ENCODE assay signal across 8 cellular contexts in the genomic region with DNA sequence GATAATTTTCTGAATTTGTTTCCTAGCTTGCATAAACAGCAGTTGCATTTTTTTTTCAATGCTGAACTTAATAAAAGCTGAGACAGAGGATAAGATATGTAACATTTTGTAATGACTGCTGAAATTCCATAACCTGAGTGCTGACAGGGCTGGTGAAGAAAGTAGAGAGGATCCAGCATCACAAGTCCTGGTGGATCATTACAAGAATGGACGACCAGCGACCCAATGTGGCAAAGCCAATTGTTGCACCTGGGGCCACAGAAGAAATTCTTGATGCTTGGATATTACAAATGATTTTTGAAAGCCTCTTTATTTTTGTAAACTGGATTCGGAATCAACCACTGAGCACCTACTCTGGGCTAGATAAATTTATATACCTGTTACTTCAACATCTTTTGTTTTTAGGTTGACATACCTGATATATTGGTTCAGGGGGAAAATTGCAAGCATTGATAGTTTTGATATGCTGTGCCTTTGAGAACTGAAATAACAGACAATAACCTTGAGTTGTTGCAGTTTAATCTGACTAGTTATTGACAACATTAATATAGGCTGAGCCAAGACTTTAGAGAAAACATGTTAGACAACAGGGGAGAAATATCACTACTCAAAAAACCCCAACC. TPM values are rescaled to one million over a fixed set of nuclear protein-coding genes. Genes with fewer than 3 reads are reported as not detected.
DNase-seq lines count a peak whose midpoint lies in the region; ATAC-seq and TF ChIP-seq lines count a peak whose summit lies in the region.

No MANE protein-coding gene starts in this region.

- H3K9me3 ChIP-seq in CD4-positive, alpha-beta T cell (ENCODE audit: control insufficient read depth, low read length), result no peaks in the 10 kb centered on the region
- H3K9me3 ChIP-seq in HEK293 (ENCODE audit: control insufficient read depth, insufficient read depth, low read depth, low read length), result no peaks in the 10 kb centered on the region
- no peaks in the 10 kb centered on the region for H3K9me3 ChIP-seq in neutrophil

- no peaks in the 10 kb centered on the region for H3K36me3 ChIP-seq in HEK293 (ENCODE audit: control insufficient read depth in 2 of 2, insufficient read depth in 1 of 2, low read length in 2 of 2)
- H3K36me3 ChIP-seq in neutrophil, result no peaks in the 10 kb centered on the region

- peak in 9 of 10 experiments; percentile 6 to 27 (median 14) for DNase-seq in CD4-positive, alpha-beta T cell
- peak; percentile 62 for DNase-seq in NCI-H748 (lab: John Stamatoyannopoulos, UW; ENCODE audit: unreplicated experiment)
- peak; percentile 77 for DNase-seq in activated CD8-positive, alpha-beta memory T cell treated with anti-CD3 and anti-CD28 coated beads, Interleukin-2, amount 10 ng/mL, durations not matched to agents 7 days and 5 days
- DNase-seq in fibroblast of the aortic adventitia (ENCODE audit: low read depth), result peak; percentile 85

- H3K27me3 Mint-ChIP-seq in CD4-positive, alpha-beta T cell, result peaks cover 5% of the 10 kb centered on the region
- H3K27me3 Mint-ChIP-seq in activated CD8-positive, alpha-beta memory T cell treated with anti-CD3 and anti-CD28 coated beads, Interleukin-2, amount 10 ng/mL, durations not matched to agents 7 days and 5 days, result peaks cover 12% of the 10 kb centered on the region

- peak overlapping the region; percentile 39 for H3K4me3 Mint-ChIP-seq in CD4-positive, alpha-beta T cell
- H3K4me3 Mint-ChIP-seq in activated CD8-positive, alpha-beta memory T cell treated with anti-CD3 and anti-CD28 coated beads, Interleukin-2, amount 10 ng/mL, durations not matched to agents 7 days and 5 days, result no peak overlapping the region

- H3K4me3 ChIP-seq in HEK293 (ENCODE audit: low read depth, low read length), result no peak overlapping the region
- H3K4me3 ChIP-seq in fibroblast of the aortic adventitia (ENCODE audit: low read depth, low read length), result no peak overlapping the region
- no peak overlapping the region for H3K4me3 ChIP-seq in neutrophil (ENCODE audit: low read depth in 1 of 2, low read length in 1 of 2)

- peaks cover 12% of the 10 kb centered on the region for H3K36me3 Mint-ChIP-seq in CD4-positive, alpha-beta T cell (ENCODE audit: low read depth)
- no peaks in the 10 kb centered on the region for H3K36me3 Mint-ChIP-seq in activated CD8-positive, alpha-beta memory T cell treated with anti-CD3 and anti-CD28 coated beads, Interleukin-2, amount 10 ng/mL, durations not matched to agents 7 days and 5 days

- peak; percentile 45 for TF ChIP-seq CTCF in CD4-positive, alpha-beta T cell (IDR thresholded peaks at IDR 0.05)
- TF ChIP-seq CTCF in HEK293 (tag by site-specific recombination; IDR thresholded peaks at IDR 0.05) (no peak), fibroblast of the aortic adventitia (IDR thresholded peaks at IDR 0.05; ENCODE audit: insufficient read depth, low read length) (peak; percentile 90), neutrophil (IDR thresholded peaks at IDR 0.05) (peak; percentile 55)

- no peak overlapping the region for H3K27ac Mint-ChIP-seq in CD4-positive, alpha-beta T cell
- H3K27ac Mint-ChIP-seq in activated CD8-positive, alpha-beta memory T cell treated with anti-CD3 and anti-CD28 coated beads, Interleukin-2, amount 10 ng/mL, durations not matched to agents 7 days and 5 days, result no peak overlapping the region

- no peak overlapping the region for H3K27ac ChIP-seq in CD4-positive, alpha-beta T cell (ENCODE audit: low read depth, low read length)
- H3K27ac ChIP-seq in HEK293 (ENCODE audit: extremely low read depth, low read depth, low read length), result no peak overlapping the region
- H3K27ac ChIP-seq in neutrophil, result no peak overlapping the region

- POLR2A ChIA-PET in CD4-positive, alpha-beta T cell (lab: Charles Lee), result interaction anchor here (0.6 kb wide), 1 partner anchor 107 kb away, joined by 4 read pairs; a partner anchor contains a TSS
- POLR2A ChIA-PET in HEK293 (lab: Yijun Ruan, JAX), result no interaction called here

- peaks cover 12% of the 10 kb centered on the region for H3K4me1 Mint-ChIP-seq in CD4-positive, alpha-beta T cell (ENCODE audit: low read depth)
- peaks cover 11% of the 10 kb centered on the region for H3K4me1 Mint-ChIP-seq in activated CD8-positive, alpha-beta memory T cell treated with anti-CD3 and anti-CD28 coated beads, Interleukin-2, amount 10 ng/mL, durations not matched to agents 7 days and 5 days

- ATAC-seq in CD4-positive, alpha-beta T cell (ENCODE audit: poor library complexity), result no peak
- ATAC-seq in activated CD8-positive, alpha-beta memory T cell treated with anti-CD3 and anti-CD28 coated beads, Interleukin-2, amount 10 ng/mL, durations not matched to agents 7 days and 5 days, result no peak
- ATAC-seq in GM18517 (IDR thresholded peaks at IDR 0.05; ENCODE audit: unreplicated experiment) (no peak), GM21786 (IDR thresholded peaks at IDR 0.05; ENCODE audit: unreplicated experiment) (no peak)

- H3K27me3 ChIP-seq in CD4-positive, alpha-beta T cell (ENCODE audit: control insufficient read depth, insufficient read depth, low read length), result no peaks in the 10 kb centered on the region
- H3K27me3 ChIP-seq in neutrophil, result no peaks in the 10 kb centered on the region

- CTCF ChIA-PET in CD4-positive, alpha-beta T cell (lab: Charles Lee), result interaction anchor here (1.2 kb wide), 1 partner anchor 10 kb away, joined by 3 read pairs; no protein-coding TSS in a partner anchor
- CTCF ChIA-PET in HEK293 (lab: Yijun Ruan, JAX), result interaction anchor here (0.6 to 1.6 kb wide), 5 partner anchors 26 to 236 kb away, joined by 3 to 4 read pairs (median 4); a partner anchor contains a TSS
- CTCF ChIA-PET in activated CD8-positive, alpha-beta memory T cell treated with anti-CD3 and anti-CD28 coated beads, Interleukin-2, amount 10 ng/mL, durations not matched to agents 7 days and 5 days (lab: Charles Lee), result interaction anchor here (0.8 to 1.6 kb wide), 3 partner anchors 14 to 543 kb away, joined by 3 to 4 read pairs (median 3); no protein-coding TSS in a partner anchor

- H3K4me1 ChIP-seq in HEK293 (ENCODE audit: control insufficient read depth, insufficient read depth, low read length), result no peaks in the 10 kb centered on the region
- H3K4me1 ChIP-seq in neutrophil (ENCODE audit: control insufficient read depth in 1 of 2, insufficient read depth in 1 of 2, low read depth in 1 of 2, low read length in 1 of 2), result peaks cover 7 to 12% of the 10 kb centered on the region in 2 experiments

- no peaks in the 10 kb centered on the region for H3K9me3 Mint-ChIP-seq in CD4-positive, alpha-beta T cell
- H3K9me3 Mint-ChIP-seq in activated CD8-positive, alpha-beta memory T cell treated with anti-CD3 and anti-CD28 coated beads, Interleukin-2, amount 10 ng/mL, durations not matched to agents 7 days and 5 days (ENCODE audit: low read depth), result no peaks in the 10 kb centered on the region

- intact Hi-C loops in CD4-positive, alpha-beta T cell (cut with DNase I, micrococcal nuclease), result loop anchor here in 1 of 2 experiments (10.0 kb wide), 1 partner anchor 454 kb away; no protein-coding TSS in a partner anchor

TF ChIP-seq in HEK293, 187 proteins besides CTCF, POLR2A, EP300 and RAD21 (continues in another document):
- TF ChIP-seq ZNF626 (tag by site-specific recombination; IDR thresholded peaks at IDR 0.05) (no peak), ZNF600 (tag by site-specific recombination; IDR thresholded peaks at IDR 0.05) (peak; percentile 66; the same call in 1 of the 2 replicates), ZBTB7A (tag by site-specific recombination; IDR thresholded peaks at IDR 0.05; ENCODE audit: low read depth) (no peak), ZNF473 (tag by site-specific recombination; IDR thresholded peaks at IDR 0.05) (no peak), ZNF654 (tag by site-specific recombination; IDR thresholded peaks at IDR 0.05; ENCODE audit: low read depth) (peak; percentile 71), MZF1 (tag by site-specific recombination; IDR thresholded peaks at IDR 0.05; ENCODE audit: borderline replicate concordance) (no peak), ZNF157 (tag by site-specific recombination; IDR thresholded peaks at IDR 0.05) (no peak)
- TF ChIP-seq, protein P1, sequence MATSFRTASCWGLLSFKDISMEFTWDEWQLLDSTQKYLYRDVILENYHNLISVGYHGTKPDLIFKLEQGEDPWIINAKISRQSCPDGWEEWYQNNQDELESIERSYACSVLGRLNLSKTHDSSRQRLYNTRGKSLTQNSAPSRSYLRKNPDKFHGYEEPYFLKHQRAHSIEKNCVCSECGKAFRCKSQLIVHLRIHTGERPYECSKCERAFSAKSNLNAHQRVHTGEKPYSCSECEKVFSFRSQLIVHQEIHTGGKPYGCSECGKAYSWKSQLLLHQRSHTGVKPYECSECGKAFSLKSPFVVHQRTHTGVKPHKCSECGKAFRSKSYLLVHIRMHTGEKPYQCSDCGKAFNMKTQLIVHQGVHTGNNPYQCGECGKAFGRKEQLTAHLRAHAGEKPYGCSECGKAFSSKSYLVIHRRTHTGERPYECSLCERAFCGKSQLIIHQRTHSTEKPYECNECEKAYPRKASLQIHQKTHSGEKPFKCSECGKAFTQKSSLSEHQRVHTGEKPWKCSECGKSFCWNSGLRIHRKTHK (tag by site-specific recombination; IDR thresholded peaks at IDR 0.05), result no peak
- TF ChIP-seq, protein P2, sequence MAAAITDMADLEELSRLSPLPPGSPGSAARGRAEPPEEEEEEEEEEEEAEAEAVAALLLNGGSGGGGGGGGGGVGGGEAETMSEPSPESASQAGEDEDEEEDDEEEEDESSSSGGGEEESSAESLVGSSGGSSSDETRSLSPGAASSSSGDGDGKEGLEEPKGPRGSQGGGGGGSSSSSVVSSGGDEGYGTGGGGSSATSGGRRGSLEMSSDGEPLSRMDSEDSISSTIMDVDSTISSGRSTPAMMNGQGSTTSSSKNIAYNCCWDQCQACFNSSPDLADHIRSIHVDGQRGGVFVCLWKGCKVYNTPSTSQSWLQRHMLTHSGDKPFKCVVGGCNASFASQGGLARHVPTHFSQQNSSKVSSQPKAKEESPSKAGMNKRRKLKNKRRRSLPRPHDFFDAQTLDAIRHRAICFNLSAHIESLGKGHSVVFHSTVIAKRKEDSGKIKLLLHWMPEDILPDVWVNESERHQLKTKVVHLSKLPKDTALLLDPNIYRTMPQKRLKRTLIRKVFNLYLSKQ (tag by site-specific recombination; IDR thresholded peaks at IDR 0.05; ENCODE audit: borderline replicate concordance), result no peak

RNA-seq across cellular contexts. Expression of a gene that starts 3.9 kb away (rescaled TPM):
- total RNA-seq in CD4-positive, alpha-beta T cell, result 10 to 100 TPM; 19.0 to 19.3 TPM
- total RNA-seq in activated CD8-positive, alpha-beta memory T cell treated with anti-CD3 and anti-CD28 coated beads, Interleukin-2, amount 10 ng/mL, durations not matched to agents 7 days and 5 days, result 10 to 100 TPM; 80.1 to 92.7 TPM
- 72.8 and 154 TPM in 2 replicates for total RNA-seq in fibroblast of the aortic adventitia (ENCODE audit: low replicate concordance)

RNA-seq across cellular contexts. Expression of a gene that starts 45.6 kb away (rescaled TPM):
- total RNA-seq in CD4-positive, alpha-beta T cell, result 10 to 100 TPM; 24.8 to 28.6 TPM
- total RNA-seq in activated CD8-positive, alpha-beta memory T cell treated with anti-CD3 and anti-CD28 coated beads, Interleukin-2, amount 10 ng/mL, durations not matched to agents 7 days and 5 days, result 10 to 100 TPM; 29.7 to 49.8 TPM
- 40.6 and 43.7 TPM in 2 replicates for total RNA-seq in fibroblast of the aortic adventitia (ENCODE audit: low replicate concordance)

RNA-seq across cellular contexts. Expression of a gene that starts 45.7 kb away (rescaled TPM):
- total RNA-seq in CD4-positive, alpha-beta T cell, result 10 to 100 TPM; 20.3 to 24.2 TPM
- 10 to 100 TPM; 83.1 to 97.3 TPM for total RNA-seq in activated CD8-positive, alpha-beta memory T cell treated with anti-CD3 and anti-CD28 coated beads, Interleukin-2, amount 10 ng/mL, durations not matched to agents 7 days and 5 days
- 135 and 148 TPM in 2 replicates for total RNA-seq in fibroblast of the aortic adventitia (ENCODE audit: low replicate concordance)

Comparison
In these comparisons a context has a peak if more than half of its experiments do, and no peak if none do; other contexts are left out.
1. DNase-seq: peak in every context shown above with its lines; median percentile 85 in fibroblast of the aortic adventitia; 77 in activated CD8-positive, alpha-beta memory T cell treated with anti-CD3 and anti-CD28 coated beads, Interleukin-2, amount 10 ng/mL, durations not matched to agents 7 days and 5 days; 62 in NCI-H748; 14 in CD4-positive, alpha-beta T cell.